8 cellular contexts compared by ENCODE assay signal in genomic region chr1:247111636-247112478, GRCh38. TPM values are rescaled to one million over a fixed set of nuclear protein-coding genes. Genes with fewer than 3 reads are reported as not detected.
DNase-seq lines count a peak whose midpoint lies in the region; ATAC-seq and TF ChIP-seq lines count a peak whose summit lies in the region.

No MANE protein-coding gene starts in this region.

- peak; percentile 41 to 47 for ATAC-seq in activated T-cell treated with anti-CD3 and anti-CD28 coated beads, Interleukin-2, amount 50 U/mL, for 4 hours
- peak; percentile 55 for ATAC-seq in T-helper 17 cell
- no peak for ATAC-seq in HG03139 (IDR thresholded peaks at IDR 0.05; ENCODE audit: unreplicated experiment)

- H3K27ac ChIP-seq in fibroblast of lung (ENCODE audit: insufficient read depth, low read length) (peak overlapping the region; percentile 22), mucosa of rectum (ENCODE audit: low read depth in 2 of 2, low read length in 2 of 2) (peak overlapping the region; percentile 56 to 64), uterus (peak overlapping the region; percentile 77 to 96)

- H3K4me3 Mint-ChIP-seq in activated T-cell treated with anti-CD3 and anti-CD28 coated beads, Interleukin-2, amount 50 U/mL, for 4 hours, result peak overlapping the region; percentile 21
- H3K4me3 Mint-ChIP-seq in T-helper 17 cell, result peak overlapping the region; percentile 57

- H3K27me3 ChIP-seq in fibroblast of lung (ENCODE audit: control insufficient read depth, insufficient read depth, low read length) (no peaks in the 10 kb centered on the region), mucosa of rectum (ENCODE audit: control insufficient read depth in 2 of 2, insufficient read depth in 2 of 2, low read length in 2 of 2) (no peaks in the 10 kb centered on the region), uterus (no peaks in the 10 kb centered on the region)

- no peaks in the 10 kb centered on the region for H3K36me3 Mint-ChIP-seq in activated T-cell treated with anti-CD3 and anti-CD28 coated beads, Interleukin-2, amount 50 U/mL, for 4 hours (ENCODE audit: insufficient read depth)
- H3K36me3 Mint-ChIP-seq in T-helper 17 cell (ENCODE audit: low read depth), result peaks cover 9% of the 10 kb centered on the region

- TF ChIP-seq CTCF in fibroblast of lung (conservative IDR thresholded peaks at IDR 0.05 in 1 of 2, IDR thresholded peaks at IDR 0.05 in 1 of 2; ENCODE audit: low read depth in 1 of 2, low read length in 2 of 2) (no peak), uterus (IDR thresholded peaks at IDR 0.05) (no peak)

- peak overlapping the region; percentile 59 for H3K4me2 ChIP-seq in fibroblast of lung (ENCODE audit: extremely low read depth, insufficient read depth, low read length)

- H3K9ac ChIP-seq in fibroblast of lung (ENCODE audit: insufficient read depth, low read length), result peak overlapping the region; percentile 52
- peak overlapping the region; percentile 5 to 73 for H3K9ac ChIP-seq in mucosa of rectum (ENCODE audit: low read depth in 1 of 2, low read length in 2 of 2)

- peak in 1 of 2 donors; percentile 66 for TF ChIP-seq POLR2A in uterus (IDR thresholded peaks at IDR 0.05)

- H3K4me3 ChIP-seq in fibroblast of lung (replicated peaks in 1 of 4; ENCODE audit: control extremely low read depth in 1 of 4, insufficient read depth in 1 of 4, low read depth in 3 of 4, low read length in 4 of 4) (peak overlapping the region; percentile 23 to 72 (median 64)), mucosa of rectum (ENCODE audit: low read length in 2 of 2) (peak overlapping the region; percentile 55 to 78), uterus (peak overlapping the region; percentile 28 to 83)

- H3K9me3 Mint-ChIP-seq in activated T-cell treated with anti-CD3 and anti-CD28 coated beads, Interleukin-2, amount 50 U/mL, for 4 hours, result no peaks in the 10 kb centered on the region

- H3K4me1 Mint-ChIP-seq in activated T-cell treated with anti-CD3 and anti-CD28 coated beads, Interleukin-2, amount 50 U/mL, for 4 hours (ENCODE audit: low read depth), result peaks cover 6% of the 10 kb centered on the region
- H3K4me1 Mint-ChIP-seq in T-helper 17 cell, result peaks cover 11% of the 10 kb centered on the region

- intact Hi-C loops in uterus (cut with DNase I; ENCODE audit: low total_unique reads), result no loop called here

- peaks cover 45% of the 10 kb centered on the region for H3K27me3 Mint-ChIP-seq in activated T-cell treated with anti-CD3 and anti-CD28 coated beads, Interleukin-2, amount 50 U/mL, for 4 hours (ENCODE audit: low read depth)
- H3K27me3 Mint-ChIP-seq in T-helper 17 cell, result peaks cover 56% of the 10 kb centered on the region

- peak overlapping the region; percentile 27 for H2AFZ ChIP-seq in fibroblast of lung (ENCODE audit: low read length)

- H4K20me1 ChIP-seq in fibroblast of lung (ENCODE audit: control insufficient read depth, extremely low read depth, insufficient read depth, low read length), result no peaks in the 10 kb centered on the region

- H3K9me3 ChIP-seq in T-helper 17 cell (ENCODE audit: control insufficient read depth, low read length, poor library complexity, severe bottlenecking) (no peaks in the 10 kb centered on the region), fibroblast of lung (ENCODE audit: control insufficient read depth, insufficient read depth, low read depth, low read length) (no peaks in the 10 kb centered on the region), mucosa of rectum (ENCODE audit: control insufficient read depth in 2 of 2, low read length in 2 of 2) (no peaks in the 10 kb centered on the region), uterus (no peaks in the 10 kb centered on the region)

- no peaks in the 10 kb centered on the region for H3K36me3 ChIP-seq in fibroblast of lung (ENCODE audit: control insufficient read depth, insufficient read depth, low read length)
- H3K36me3 ChIP-seq in mucosa of rectum (ENCODE audit: control insufficient read depth in 2 of 2, insufficient read depth in 2 of 2, low read length in 2 of 2), result no peaks in the 10 kb centered on the region
- no peaks in the 10 kb centered on the region for H3K36me3 ChIP-seq in uterus

- H3K79me2 ChIP-seq in fibroblast of lung (ENCODE audit: control insufficient read depth, insufficient read depth, low read length), result no peaks in the 10 kb centered on the region

- H3K4me1 ChIP-seq in fibroblast of lung (ENCODE audit: control insufficient read depth, extremely low read depth, insufficient read depth, low read length), result no peaks in the 10 kb centered on the region
- peaks cover 3 to 5% of the 10 kb centered on the region in 2 donors for H3K4me1 ChIP-seq in mucosa of rectum (ENCODE audit: control insufficient read depth in 2 of 2, insufficient read depth in 2 of 2, low read length in 2 of 2)
- H3K4me1 ChIP-seq in uterus, result no peaks in the 10 kb centered on the region

- H3K27ac Mint-ChIP-seq in T-helper 17 cell, result no peak overlapping the region

- DNase-seq in activated T-cell treated with anti-CD3 and anti-CD28 coated beads, Interleukin-2, amount 50 U/mL, for 4 hours, result no peak
- DNase-seq in activated T-cell treated with anti-CD3 and anti-CD28 coated beads, Interleukin-2, amount 50 U/mL, for 1 hour, result no peak
- DNase-seq in T-helper 17 cell, result no peak
- DNase-seq in fibroblast of lung (ENCODE audit: low read depth in 2 of 2), result peak; percentile 63 to 66
- peak; percentile 60 to 71 for DNase-seq in uterus
- no peak for DNase-seq in T-helper 9 cell

RNA-seq across cellular contexts. Expression of gene ZNF669, which starts 7.7 kb away (rescaled TPM):
- total RNA-seq in activated T-cell treated with anti-CD3 and anti-CD28 coated beads, Interleukin-2, amount 50 U/mL, for 4 hours, result 1 to 10 TPM; 8.2 to 9.9 (median 9.8) TPM
- total RNA-seq in T-helper 17 cell (10 to 100 TPM in 1 of 2 donors, 1 to 10 TPM in 1; 8.4 to 11.6 TPM), fibroblast of lung (10.2 and 11.6 TPM in 2 replicates), uterus (10 to 100 TPM in 3 of 4 donors, 1 to 10 TPM in 1; 2.3 to 25.0 (median 14.8) TPM)
- 7.0 and 7.2 TPM in 2 replicates for polyA plus RNA-seq in fibroblast of lung
- polyA plus RNA-seq in fibroblast of lung (2012), result 4.1 and 4.6 TPM in 2 replicates
- 0.35 and 3.9 TPM in 2 replicates for polyA minus RNA-seq in fibroblast of lung (ENCODE audit: low replicate concordance)

RNA-seq across cellular contexts. Expression of gene ZNF670, which starts 33.2 kb away (rescaled TPM):
- 1 to 10 TPM; 2.8 to 3.5 (median 2.8) TPM for total RNA-seq in activated T-cell treated with anti-CD3 and anti-CD28 coated beads, Interleukin-2, amount 50 U/mL, for 4 hours
- total RNA-seq in T-helper 17 cell, result under 1 TPM; 0.26 to 0.40 TPM
- total RNA-seq in fibroblast of lung, result 3.0 and 3.3 TPM in 2 replicates
- 2.3 and 3.2 TPM in 2 replicates for polyA plus RNA-seq in fibroblast of lung
- polyA plus RNA-seq in fibroblast of lung (2012), result 1.2 and 2.2 TPM in 2 replicates
- 0.41 and 0.79 TPM in 2 replicates for polyA minus RNA-seq in fibroblast of lung (ENCODE audit: low replicate concordance)
- total RNA-seq in uterus, result 1 to 10 TPM; 5.0 to 9.5 (median 7.4) TPM

RNA-seq across cellular contexts. Expression of gene ZNF124, which starts 60.0 kb away (rescaled TPM):
- total RNA-seq in activated T-cell treated with anti-CD3 and anti-CD28 coated beads, Interleukin-2, amount 50 U/mL, for 4 hours, result 10 to 100 TPM; 16.6 to 19.6 (median 17.0) TPM
- total RNA-seq in T-helper 17 cell, result 10 to 100 TPM; 12.0 to 16.7 TPM
- total RNA-seq in fibroblast of lung, result 25.6 and 54.2 TPM in 2 replicates
- polyA plus RNA-seq in fibroblast of lung, result 2.9 and 4.5 TPM in 2 replicates
- 2.1 and 3.6 TPM in 2 replicates for polyA plus RNA-seq in fibroblast of lung (2012)
- 2.1 and 2.5 TPM in 2 replicates for polyA minus RNA-seq in fibroblast of lung (ENCODE audit: low replicate concordance)
- 100 to 1,000 TPM in 3 of 4 donors, 10 to 100 TPM in 1; 64.8 to 184 (median 143) TPM for total RNA-seq in uterus

Comparison
In these comparisons a context has a peak if more than half of its experiments do, and no peak if none do; other contexts are left out.
1. DNase-seq: peak in fibroblast of lung (2 of 2) and uterus (2 of 2); none in activated T-cell treated with anti-CD3 and anti-CD28 coated beads, Interleukin-2, amount 50 U/mL, for 4 hours (single experiment), activated T-cell treated with anti-CD3 and anti-CD28 coated beads, Interleukin-2, amount 50 U/mL, for 1 hour (single experiment), T-helper 17 cell (0 of 3) and T-helper 9 cell (single experiment).
2. H3K27ac ChIP-seq: peak in every context shown above with its lines; median percentile 86 in uterus; 60 in mucosa of rectum; 22 in fibroblast of lung.
3. Peak in every context shown above with its lines, with median percentiles within 50 percentile points of each other: H3K4me3 ChIP-seq.